Comparison of ENCODE assay signal across 1 cellular context in the genomic region with DNA sequence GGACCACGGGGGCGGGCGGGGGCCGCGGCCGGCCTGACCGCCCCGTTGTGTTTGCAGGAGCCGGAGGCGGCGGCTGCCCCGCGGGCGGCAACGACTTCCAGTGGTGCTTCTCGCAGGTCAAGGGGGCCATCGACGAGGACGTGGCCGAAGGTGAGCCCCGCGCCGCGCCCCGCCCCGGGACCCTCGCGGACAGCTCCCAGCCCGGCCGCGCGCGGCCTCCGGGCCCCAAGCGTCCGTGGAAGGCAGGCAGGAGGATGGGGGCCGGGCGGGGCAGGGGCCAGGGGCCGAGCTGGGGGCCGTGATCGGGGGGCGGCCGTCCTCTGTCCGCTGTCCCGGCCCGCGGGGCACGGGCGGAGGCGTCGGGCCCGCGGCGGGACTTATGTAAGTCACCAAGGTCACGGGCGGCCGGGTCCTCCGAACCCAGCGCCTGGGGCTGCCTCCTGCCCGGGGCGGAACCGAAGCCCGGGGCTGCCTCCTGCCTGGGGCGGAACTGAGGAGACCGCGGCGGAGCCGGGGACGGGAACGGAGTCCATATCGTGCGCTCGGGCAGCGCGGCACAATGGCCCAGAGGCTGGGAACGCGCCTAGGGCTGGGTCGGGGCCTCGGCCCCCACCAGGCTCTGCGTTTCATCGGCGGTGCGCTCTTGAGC.
TF ChIP-seq lines count a peak whose summit lies in the region.

No MANE protein-coding gene starts in this region.

TF ChIP-seq in GM23338, 12 proteins besides CTCF, POLR2A, EP300 and RAD21 (continued from another document):
- TF ChIP-seq ZNF462 (CRISPR knock-in tag; IDR thresholded peaks at IDR 0.05) (no peak), STAT1 (IDR thresholded peaks at IDR 0.05; ENCODE audit: unreplicated experiment) (no peak), CREB1 (CRISPR knock-in tag; IDR thresholded peaks at IDR 0.05; ENCODE audit: low read depth) (no peak), EZH2 (IDR thresholded peaks at IDR 0.05; ENCODE audit: low read depth, unreplicated experiment) (no peak), POLR2AphosphoS5 (IDR thresholded peaks at IDR 0.05; ENCODE audit: low read depth) (no peak), JUNB (IDR thresholded peaks at IDR 0.05; ENCODE audit: unreplicated experiment) (no peak), ZNF331 (CRISPR knock-in tag; IDR thresholded peaks at IDR 0.05; ENCODE audit: low read depth) (no peak), EZH2phosphoT487 (IDR thresholded peaks at IDR 0.05; ENCODE audit: unreplicated experiment) (no peak), NANOG (IDR thresholded peaks at IDR 0.05; ENCODE audit: borderline replicate concordance) (no peak), ZNF114 (CRISPR knock-in tag; IDR thresholded peaks at IDR 0.05) (no peak)
- TF ChIP-seq, protein P1, sequence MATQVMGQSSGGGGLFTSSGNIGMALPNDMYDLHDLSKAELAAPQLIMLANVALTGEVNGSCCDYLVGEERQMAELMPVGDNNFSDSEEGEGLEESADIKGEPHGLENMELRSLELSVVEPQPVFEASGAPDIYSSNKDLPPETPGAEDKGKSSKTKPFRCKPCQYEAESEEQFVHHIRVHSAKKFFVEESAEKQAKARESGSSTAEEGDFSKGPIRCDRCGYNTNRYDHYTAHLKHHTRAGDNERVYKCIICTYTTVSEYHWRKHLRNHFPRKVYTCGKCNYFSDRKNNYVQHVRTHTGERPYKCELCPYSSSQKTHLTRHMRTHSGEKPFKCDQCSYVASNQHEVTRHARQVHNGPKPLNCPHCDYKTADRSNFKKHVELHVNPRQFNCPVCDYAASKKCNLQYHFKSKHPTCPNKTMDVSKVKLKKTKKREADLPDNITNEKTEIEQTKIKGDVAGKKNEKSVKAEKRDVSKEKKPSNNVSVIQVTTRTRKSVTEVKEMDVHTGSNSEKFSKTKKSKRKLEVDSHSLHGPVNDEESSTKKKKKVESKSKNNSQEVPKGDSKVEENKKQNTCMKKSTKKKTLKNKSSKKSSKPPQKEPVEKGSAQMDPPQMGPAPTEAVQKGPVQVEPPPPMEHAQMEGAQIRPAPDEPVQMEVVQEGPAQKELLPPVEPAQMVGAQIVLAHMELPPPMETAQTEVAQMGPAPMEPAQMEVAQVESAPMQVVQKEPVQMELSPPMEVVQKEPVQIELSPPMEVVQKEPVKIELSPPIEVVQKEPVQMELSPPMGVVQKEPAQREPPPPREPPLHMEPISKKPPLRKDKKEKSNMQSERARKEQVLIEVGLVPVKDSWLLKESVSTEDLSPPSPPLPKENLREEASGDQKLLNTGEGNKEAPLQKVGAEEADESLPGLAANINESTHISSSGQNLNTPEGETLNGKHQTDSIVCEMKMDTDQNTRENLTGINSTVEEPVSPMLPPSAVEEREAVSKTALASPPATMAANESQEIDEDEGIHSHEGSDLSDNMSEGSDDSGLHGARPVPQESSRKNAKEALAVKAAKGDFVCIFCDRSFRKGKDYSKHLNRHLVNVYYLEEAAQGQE (IDR thresholded peaks at IDR 0.05; ENCODE audit: unreplicated experiment), result no peak
